Comparison of ENCODE assay signal across 13 cellular contexts in genomic region chr2:230869691-230870543, GRCh38. TPM values are rescaled to one million over a fixed set of nuclear protein-coding genes. Genes with fewer than 3 reads are reported as not detected.
DNase-seq lines count a peak whose midpoint lies in the region; ATAC-seq and TF ChIP-seq lines count a peak whose summit lies in the region.
"Had no signal": no experiment of that assay in that cellular context is flagged by ENCODE, and none has a peak within 500 bp of the region (broad histone marks: within the 10 kb centered on the region; RNA-seq: fewer than 3 reads in every experiment).

No MANE protein-coding gene starts in this region.

- no peak overlapping the region for H4K5ac ChIP-seq in mesendoderm (ENCODE audit: low read length)

- H3K79me1 ChIP-seq in mesendoderm (ENCODE audit: low read length): peaks cover 32% of the 10 kb centered on the region

- H2AK5ac ChIP-seq in mesendoderm (ENCODE audit: low read length): peak overlapping the region; percentile 97

- H3K56ac ChIP-seq in mesendoderm (ENCODE audit: low read length): peak overlapping the region; percentile 79

- H3K27ac ChIP-seq in SK-N-SH (ENCODE audit: low read depth in 2 of 2, low read length in 1 of 2) (peak overlapping the region in 1 of 2 experiments; percentile 99; a peak in 2 of 4 replicates), mesendoderm (ENCODE audit: low read depth, low read length) (peak overlapping the region; percentile 83), temporal lobe (ENCODE audit: low read depth, low read length) (peak overlapping the region; percentile 95), lower lobe of right lung (no peak overlapping the region)
- H3K27ac ChIP-seq: A549 had no signal

- POLR2A ChIA-PET in SK-N-SH (lab: Yijun Ruan, JAX): interaction anchor here (0.6 to 1.4 kb wide), 3 partner anchors 12 to 117 kb away, joined by 3 to 4 read pairs (median 4); no protein-coding TSS in a partner anchor
- POLR2A ChIA-PET in WTC11 (lab: Charles Lee): no interaction called here

- H3K9me3 ChIP-seq in SK-N-SH (no peaks in the 10 kb centered on the region), lower lobe of right lung (no peaks in the 10 kb centered on the region)
- H3K9me3 ChIP-seq: A549 had no signal

- peaks cover 9% of the 10 kb centered on the region for H3F3A ChIP-seq in SK-N-SH (replicated peaks; ENCODE audit: insufficient read depth)

- peaks cover 40 to 77% of the 10 kb centered on the region in 2 experiments for H3K4me1 ChIP-seq in SK-N-SH (ENCODE audit: control insufficient read depth in 1 of 2, insufficient read depth in 2 of 2, low read depth in 1 of 2, low read length in 1 of 2)
- H3K4me1 ChIP-seq in mesendoderm (ENCODE audit: control insufficient read depth, low read depth, low read length): peaks cover 36% of the 10 kb centered on the region
- peaks cover 29% of the 10 kb centered on the region for H3K4me1 ChIP-seq in lower lobe of right lung

- TF ChIP-seq CTCF in SK-N-SH (IDR thresholded peaks at IDR 0.05) (no peak), WTC11 (IDR thresholded peaks at IDR 0.05) (no peak), lower lobe of right lung (IDR thresholded peaks at IDR 0.05) (no peak)

- H3K4me3 ChIP-seq in SK-N-SH (ENCODE audit: low read depth in 2 of 2, low read length in 1 of 2) (no peak overlapping the region; a peak in 1 of 4 replicates), mesendoderm (ENCODE audit: low read length) (no peak overlapping the region), lower lobe of right lung (no peak overlapping the region)
- H3K4me3 ChIP-seq: A549 had no signal

- peak in 1 of 2 experiments; percentile 85; a peak in 2 of 4 replicates for TF ChIP-seq EP300 in SK-N-SH (IDR thresholded peaks at IDR 0.05; ENCODE audit: borderline replicate concordance in 1 of 2, low read depth in 1 of 2, low read length in 1 of 2)

- H3K27me3 ChIP-seq in SK-N-SH (ENCODE audit: insufficient read depth) (no peaks in the 10 kb centered on the region), mesendoderm (ENCODE audit: insufficient read depth, low read length, poor library complexity) (no peaks in the 10 kb centered on the region), lower lobe of right lung (ENCODE audit: low read depth) (peaks cover 3% of the 10 kb centered on the region)

- H3K4me2 ChIP-seq in SK-N-SH: no peak overlapping the region; the same call in 1 of the 2 replicates
- H3K4me2 ChIP-seq in mesendoderm (ENCODE audit: low read length): peak overlapping the region; percentile 20
- H3K4me2 ChIP-seq: A549 had no signal

- no peak overlapping the region for H2BK120ac ChIP-seq in mesendoderm (ENCODE audit: low read depth, low read length)

- peaks cover 35% of the 10 kb centered on the region; the same call in 1 of the 2 replicates for H4K20me1 ChIP-seq in SK-N-SH (ENCODE audit: insufficient read depth)

- intact Hi-C loops in lower lobe of right lung (cut with DNase I): no loop called here

- H3K23ac ChIP-seq in mesendoderm (ENCODE audit: low read length): peak overlapping the region; percentile 95

- no peaks in the 10 kb centered on the region for H3K9me2 ChIP-seq in SK-N-SH

- peak overlapping the region; percentile 63 for H3K4me3 Mint-ChIP-seq in WTC11
- no peak overlapping the region for H3K4me3 Mint-ChIP-seq in T-helper 2 cell treated with Interferon-gamma antibody and Interleukin-4, amounts not matched to agents 5 μg/mL and 100 μg/mL, for 36 hours
- H3K4me3 Mint-ChIP-seq: activated naive CD4-positive, alpha-beta T cell treated with anti-CD3 and anti-CD28 coated beads, Interleukin-2, amount 10 ng/mL, durations not matched to agents 7 days and 5 days had no signal

- peaks cover 8% of the 10 kb centered on the region for H3K36me3 Mint-ChIP-seq in WTC11
- H3K36me3 Mint-ChIP-seq in T-helper 2 cell treated with Interferon-gamma antibody and Interleukin-4, amounts not matched to agents 5 μg/mL and 100 μg/mL, for 36 hours (ENCODE audit: low read depth): no peaks in the 10 kb centered on the region
- H3K36me3 Mint-ChIP-seq: activated naive CD4-positive, alpha-beta T cell treated with anti-CD3 and anti-CD28 coated beads, Interleukin-2, amount 10 ng/mL, durations not matched to agents 7 days and 5 days had no signal

- H3K27ac Mint-ChIP-seq in WTC11: peak overlapping the region; percentile 98
- no peak overlapping the region for H3K27ac Mint-ChIP-seq in T-helper 2 cell treated with Interferon-gamma antibody and Interleukin-4, amounts not matched to agents 5 μg/mL and 100 μg/mL, for 36 hours

- TF ChIP-seq RAD21 in SK-N-SH (IDR thresholded peaks at IDR 0.05; ENCODE audit: low read length): no peak

- no peak overlapping the region for H3K4ac ChIP-seq in mesendoderm (ENCODE audit: low read depth, low read length)

- no peaks in the 10 kb centered on the region for H3K9me3 Mint-ChIP-seq in WTC11
- H3K9me3 Mint-ChIP-seq in T-helper 2 cell treated with Interferon-gamma antibody and Interleukin-4, amounts not matched to agents 5 μg/mL and 100 μg/mL, for 36 hours: no peaks in the 10 kb centered on the region
- H3K9me3 Mint-ChIP-seq: activated naive CD4-positive, alpha-beta T cell treated with anti-CD3 and anti-CD28 coated beads, Interleukin-2, amount 10 ng/mL, durations not matched to agents 7 days and 5 days had no signal

- H3K9ac ChIP-seq in SK-N-SH (no peak overlapping the region), mesendoderm (ENCODE audit: low read length) (peak overlapping the region; percentile 39)

- H2BK15ac ChIP-seq in mesendoderm (replicated peaks; ENCODE audit: low read depth): no peak overlapping the region

- ATAC-seq in SK-N-SH treated with all-trans-retinoic acid at 6 μM for 48 hours: no peak
- ATAC-seq in WTC11: no peak
- ATAC-seq in lower lobe of right lung: no peak
- ATAC-seq: A549, Panc1 had no signal

- peaks cover 63% of the 10 kb centered on the region for H3K4me1 Mint-ChIP-seq in WTC11
- H3K4me1 Mint-ChIP-seq in T-helper 2 cell treated with Interferon-gamma antibody and Interleukin-4, amounts not matched to agents 5 μg/mL and 100 μg/mL, for 36 hours (ENCODE audit: low read depth): peaks cover 8% of the 10 kb centered on the region

- DNase-seq in SK-N-SH (peak; percentile 77), WTC11 (ENCODE audit: low spot score) (no peak), mesendoderm (no peak), lower lobe of right lung (no peak), occipital lobe (lab: John Stamatoyannopoulos, UW) (no peak)
- DNase-seq in T-helper 2 cell treated with Interferon-gamma antibody and Interleukin-4, amounts not matched to agents 5 μg/mL and 100 μg/mL, for 36 hours (ENCODE audit: low spot score): no peak
- DNase-seq: activated naive CD4-positive, alpha-beta T cell treated with anti-CD3 and anti-CD28 coated beads, Interleukin-2, amount 10 ng/mL, durations not matched to agents 7 days and 5 days; effector memory CD4-positive, alpha-beta T cell; NCI-H187 had no signal

- no peak overlapping the region for H2AFZ ChIP-seq in SK-N-SH (ENCODE audit: low read depth)

- H3K79me2 ChIP-seq in SK-N-SH (ENCODE audit: insufficient read depth) (no peaks in the 10 kb centered on the region), mesendoderm (ENCODE audit: control insufficient read depth, insufficient read depth, low read length) (peaks cover 94% of the 10 kb centered on the region)

- no peak overlapping the region for H4K8ac ChIP-seq in mesendoderm (ENCODE audit: low read depth, low read length)

- H3K36me3 ChIP-seq in SK-N-SH (replicated peaks in 1 of 2; ENCODE audit: control insufficient read depth in 1 of 2, insufficient read depth in 2 of 2, low read length in 1 of 2): peaks cover 0 to 5% of the 10 kb centered on the region in 2 experiments
- H3K36me3 ChIP-seq in mesendoderm (ENCODE audit: control insufficient read depth, insufficient read depth, low read length): peaks cover 6% of the 10 kb centered on the region
- H3K36me3 ChIP-seq in lower lobe of right lung: no peaks in the 10 kb centered on the region

- CTCF ChIA-PET in SK-N-SH (lab: Yijun Ruan, JAX) (interaction anchor here (0.8 to 7.9 kb wide), 10 partner anchors 9 to 117 kb away, joined by 3 to 58 read pairs (median 5); no protein-coding TSS in a partner anchor), WTC11 (lab: Charles Lee) (interaction anchor here (0.7 to 4.3 kb wide), 9 partner anchors 9 to 183 kb away, joined by 3 to 40 read pairs (median 9); partner anchors contain the start of gene GPR55)

- H2BK5ac ChIP-seq in mesendoderm (ENCODE audit: low read length): peak overlapping the region; percentile 87

- WGBS in SK-N-SH (ENCODE audit: low lambda C conversion rate): 73% methylated on average over 16 of the region's 18 CpGs
- WGBS in mesendoderm (ENCODE audit: extremely low coverage, insufficient coverage, low lambda C conversion rate): no CpG with 5 or more reads among the region's 18 CpGs

- H3K18ac ChIP-seq in mesendoderm (ENCODE audit: low read length): peak overlapping the region; percentile 20

- H3K27me3 Mint-ChIP-seq in WTC11 (ENCODE audit: low read depth): no peaks in the 10 kb centered on the region
- H3K27me3 Mint-ChIP-seq in T-helper 2 cell treated with Interferon-gamma antibody and Interleukin-4, amounts not matched to agents 5 μg/mL and 100 μg/mL, for 36 hours (ENCODE audit: low read depth): peaks cover 11% of the 10 kb centered on the region

TF ChIP-seq in SK-N-SH treated with all-trans-retinoic acid at 6 μM for 48 hours, 23 proteins besides CTCF, POLR2A, EP300 and RAD21:
- TF ChIP-seq PPARA (CRISPR knock-in tag; IDR thresholded peaks at IDR 0.05; ENCODE audit: borderline replicate concordance): no peak
- no peak for TF ChIP-seq ZFP3 (CRISPR knock-in tag; IDR thresholded peaks at IDR 0.05)

TF ChIP-seq in WTC11, 78 proteins besides CTCF, POLR2A, EP300 and RAD21 (continues in another document):
- no peak for TF ChIP-seq EMX1 (CRISPR knock-in tag; IDR thresholded peaks at IDR 0.05)

RNA-seq across cellular contexts. Expression of gene ITM2C, which starts 5.2 kb away (rescaled TPM):
- polyA plus RNA-seq in SK-N-SH (2012; rRNA removed): 288 and 290 TPM in 2 replicates
- 120 and 202 TPM in 2 replicates for polyA plus RNA-seq in SK-N-SH (2012; cell fraction: cytosol; rRNA removed)
- 97.8 and 154 TPM in 2 replicates for polyA plus RNA-seq in SK-N-SH (2012; cell fraction: nucleus; rRNA removed)
- total RNA-seq in WTC11 (2021): 316 to 347 TPM (median 338 TPM) in 3 replicates
- 368 TPM for polyA plus RNA-seq in mesendoderm (2013, experiment 1 of 2)
- polyA plus RNA-seq in mesendoderm (2013, experiment 2 of 2): 373 TPM
- total RNA-seq in temporal lobe: 116 TPM
- 27.6 TPM for total RNA-seq in lower lobe of right lung
- total RNA-seq in occipital lobe: 112 TPM

RNA-seq across cellular contexts. Expression of gene GPR55, which starts 55.1 kb away (rescaled TPM):
- polyA plus RNA-seq in SK-N-SH (2012; rRNA removed): not detected in 2 replicates
- polyA plus RNA-seq in SK-N-SH (2012; cell fraction: cytosol; rRNA removed): not detected in 2 replicates
- polyA plus RNA-seq in SK-N-SH (2012; cell fraction: nucleus; rRNA removed): 0.02 and 0.04 TPM in 2 replicates
- total RNA-seq in WTC11 (2021) (not detected in 3 replicates), temporal lobe (not detected), lower lobe of right lung (0.74 TPM), occipital lobe (not detected)
- 0.41 TPM for polyA plus RNA-seq in mesendoderm (2013, experiment 1 of 2)
- 0.41 TPM for polyA plus RNA-seq in mesendoderm (2013, experiment 2 of 2)
- polyA plus RNA-seq: A549 had no signal
